ENCODE assay signal across 33 cellular contexts in the genomic region with DNA sequence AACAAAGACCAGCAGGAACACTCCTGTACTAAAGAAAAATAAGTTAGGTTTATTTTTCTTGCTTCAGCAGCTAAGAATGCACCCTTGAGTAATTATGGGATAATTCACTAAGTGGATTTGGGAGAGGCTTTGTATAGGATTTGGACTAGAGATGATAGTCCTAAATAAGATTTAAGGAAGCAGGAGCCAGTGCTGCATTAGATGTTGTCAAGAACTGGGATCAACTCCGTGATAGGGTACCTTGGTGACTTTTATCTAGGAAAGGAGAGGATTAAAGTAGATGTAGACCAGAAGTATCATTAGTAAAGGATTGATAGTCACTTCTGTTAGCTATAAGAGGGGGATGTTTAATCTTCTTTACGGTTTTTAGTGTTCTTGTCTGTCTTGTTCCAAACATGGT. TPM values are rescaled to one million over a fixed set of nuclear protein-coding genes. Genes with fewer than 3 reads are reported as not detected.
DNase-seq lines count a peak whose midpoint lies in the region; ATAC-seq, FAIRE-seq and TF ChIP-seq lines count a peak whose summit lies in the region.
"Had no signal": no experiment of that assay in that cellular context is flagged by ENCODE, and none has a peak within 500 bp of the region (broad histone marks: within the 10 kb centered on the region; RNA-seq: fewer than 3 reads in every experiment).

No MANE protein-coding gene starts in this region.

- H3K36me3 Mint-ChIP-seq in neural progenitor cell (no peaks in the 10 kb centered on the region), WTC11 (no peaks in the 10 kb centered on the region)
- H3K36me3 Mint-ChIP-seq: CD4-positive, alpha-beta memory T cell; CD4-positive, CD25-positive, alpha-beta regulatory T cell; CD8-positive, alpha-beta memory T cell had no signal

- H3K27ac Mint-ChIP-seq in neural progenitor cell: no peak overlapping the region
- no peak overlapping the region for H3K27ac Mint-ChIP-seq in WTC11
- H3K27ac Mint-ChIP-seq: CD14-positive monocyte; CD4-positive, alpha-beta memory T cell; CD4-positive, CD25-positive, alpha-beta regulatory T cell had no signal

- peak; percentile 96 for FAIRE-seq in D721Med (lab: Jason Lieb, UNC)
- FAIRE-seq: A549, GM12878, GM12892, GM18507, GM19239 had no signal

- H3K4me1 ChIP-seq in A673 (ENCODE audit: insufficient read depth, low read length, poor library complexity, severe bottlenecking): peaks cover 68% of the 10 kb centered on the region
- H3K4me1 ChIP-seq in neural progenitor cell: peaks cover 34% of the 10 kb centered on the region
- H3K4me1 ChIP-seq: BLaER1 had no signal

- H3K9me3 Mint-ChIP-seq in neural progenitor cell (no peaks in the 10 kb centered on the region), WTC11 (no peaks in the 10 kb centered on the region)
- H3K9me3 Mint-ChIP-seq: CD4-positive, CD25-positive, alpha-beta regulatory T cell had no signal

- no peak overlapping the region for H3K4me3 Mint-ChIP-seq in neural progenitor cell
- no peak overlapping the region for H3K4me3 Mint-ChIP-seq in WTC11
- H3K4me3 Mint-ChIP-seq: CD14-positive monocyte; CD4-positive, alpha-beta memory T cell; CD4-positive, CD25-positive, alpha-beta regulatory T cell; CD8-positive, alpha-beta memory T cell had no signal

- H3K4me2 ChIP-seq in neural progenitor cell: peak overlapping the region; percentile 5
- H3K4me2 ChIP-seq: A549, BLaER1 had no signal

- DNase-seq in A673 (ENCODE audit: low spot score) (peak; percentile 54), D721Med (ENCODE audit: insufficient read length, low spot score) (peak; percentile 48), NCI-H82 treated with DMSO at 0.1 percent for 48 hours (lab: John Stamatoyannopoulos, UW; ENCODE audit: unreplicated experiment) (peak; percentile 100), neural progenitor cell (ENCODE audit: low spot score) (peak; percentile 21), WTC11 (ENCODE audit: low spot score) (no peak)
- no peak for DNase-seq in stimulated activated CD4-positive, alpha-beta T cell treated with anti-CD3 and anti-CD28 coated beads, Interleukin-4, amount 100 ng/mL, for 24 hours
- DNase-seq: ACHN; BE2C; C1 segment of cervical spinal cord; CD4-positive, alpha-beta memory T cell; CD4-positive, CD25-positive, alpha-beta regulatory T cell; CD8-positive, alpha-beta memory T cell; COR-L47; DMS 273 treated with DMSO at 0.1 percent for 48 hours; DMS153; DMS53; DMS79; DND-41; EL; GDM1 had no signal

- peaks cover 7% of the 10 kb centered on the region for H3K27me3 Mint-ChIP-seq in neural progenitor cell (ENCODE audit: insufficient read depth, low read depth)
- peaks cover 30% of the 10 kb centered on the region for H3K27me3 Mint-ChIP-seq in WTC11 (ENCODE audit: low read depth)

- H3K27me3 ChIP-seq in A673 (replicated peaks; ENCODE audit: insufficient read depth, low read depth, low read length, poor library complexity) (no peaks in the 10 kb centered on the region), neural progenitor cell (no peaks in the 10 kb centered on the region)
- H3K27me3 ChIP-seq: BLaER1 had no signal

- ATAC-seq in GM18858 (IDR thresholded peaks at IDR 0.05; ENCODE audit: unreplicated experiment) (no peak), WTC11 (no peak), GM21447 (IDR thresholded peaks at IDR 0.05; ENCODE audit: unreplicated experiment) (no peak)
- ATAC-seq: A549, GM12878 had no signal

- H3K9me3 ChIP-seq in A673 (ENCODE audit: low read depth, low read length, poor library complexity, severe bottlenecking): no peaks in the 10 kb centered on the region
- H3K9me3 ChIP-seq in neural progenitor cell (ENCODE audit: low read depth): no peaks in the 10 kb centered on the region
- H3K9me3 ChIP-seq: A549, BE2C had no signal

- H3K27ac ChIP-seq in A673 (ENCODE audit: low read depth, low read length, poor library complexity, severe bottlenecking) (peak overlapping the region; percentile 34), neural progenitor cell (no peak overlapping the region)
- H3K27ac ChIP-seq: 22Rv1, BLaER1 had no signal

- H4K20me1 ChIP-seq in neural progenitor cell (ENCODE audit: low read depth): no peaks in the 10 kb centered on the region
- H4K20me1 ChIP-seq: BLaER1 had no signal

- H3K36me3 ChIP-seq in A673 (ENCODE audit: insufficient read depth, low read length, poor library complexity, severe bottlenecking) (no peaks in the 10 kb centered on the region), neural progenitor cell (no peaks in the 10 kb centered on the region)
- H3K36me3 ChIP-seq: BE2C, BLaER1 had no signal

- peaks cover 18% of the 10 kb centered on the region for H3K4me1 Mint-ChIP-seq in neural progenitor cell
- peaks cover 22% of the 10 kb centered on the region for H3K4me1 Mint-ChIP-seq in WTC11

- H2AFZ ChIP-seq in neural progenitor cell (replicated peaks): no peak overlapping the region

- peaks cover 27% of the 10 kb centered on the region for H3F3A ChIP-seq in neural progenitor cell (ENCODE audit: low read depth)

- intact Hi-C loops in A673 (cut with micrococcal nuclease; ENCODE audit: unreplicated experiment): no loop called here

- CTCF ChIA-PET in A673 (lab: Charles Lee) (interaction anchor here (0.6 to 0.7 kb wide), 2 partner anchors 10 to 123 kb away, joined by 3 read pairs; no protein-coding TSS in a partner anchor), WTC11 (lab: Charles Lee) (no interaction called here)

- H3K9ac ChIP-seq in neural progenitor cell: no peak overlapping the region
- H3K9ac ChIP-seq: BLaER1 had no signal

- no TSS peak for BruUV-seq in A673 (replicated peaks; lab: Mats Ljungman, UMichigan)

- H3K79me2 ChIP-seq in neural progenitor cell (ENCODE audit: low read depth): peaks cover 5% of the 10 kb centered on the region

- no peak overlapping the region for H3K4me3 ChIP-seq in A673 (ENCODE audit: low read depth, low read length, poor library complexity, severe bottlenecking)
- H3K4me3 ChIP-seq in neural progenitor cell: no peak overlapping the region
- H3K4me3 ChIP-seq: A549, BLaER1, GM12878 had no signal

- POLR2A ChIA-PET in A673 (lab: Charles Lee; ENCODE audit: low non-redundant PET) (no interaction called here), WTC11 (lab: Charles Lee) (no interaction called here)

- TF ChIP-seq CTCF in A673 (conservative IDR thresholded peaks at IDR 0.05; ENCODE audit: low read depth, low read length) (no peak), D721Med (IDR thresholded peaks at IDR 0.05; ENCODE audit: insufficient read depth, missing control alignments) (no peak), neural progenitor cell (IDR thresholded peaks at IDR 0.05) (no peak), WTC11 (IDR thresholded peaks at IDR 0.05) (no peak)

TF ChIP-seq in WTC11, 78 proteins besides CTCF, POLR2A, EP300 and RAD21:
- no peak for TF ChIP-seq CREB1 (CRISPR knock-in tag; IDR thresholded peaks at IDR 0.05)
- TF ChIP-seq ZNF416 (CRISPR knock-in tag; IDR thresholded peaks at IDR 0.05): no peak
- no peak for TF ChIP-seq NFE2L1 (CRISPR knock-in tag; IDR thresholded peaks at IDR 0.05)
- TF ChIP-seq, protein P1, sequence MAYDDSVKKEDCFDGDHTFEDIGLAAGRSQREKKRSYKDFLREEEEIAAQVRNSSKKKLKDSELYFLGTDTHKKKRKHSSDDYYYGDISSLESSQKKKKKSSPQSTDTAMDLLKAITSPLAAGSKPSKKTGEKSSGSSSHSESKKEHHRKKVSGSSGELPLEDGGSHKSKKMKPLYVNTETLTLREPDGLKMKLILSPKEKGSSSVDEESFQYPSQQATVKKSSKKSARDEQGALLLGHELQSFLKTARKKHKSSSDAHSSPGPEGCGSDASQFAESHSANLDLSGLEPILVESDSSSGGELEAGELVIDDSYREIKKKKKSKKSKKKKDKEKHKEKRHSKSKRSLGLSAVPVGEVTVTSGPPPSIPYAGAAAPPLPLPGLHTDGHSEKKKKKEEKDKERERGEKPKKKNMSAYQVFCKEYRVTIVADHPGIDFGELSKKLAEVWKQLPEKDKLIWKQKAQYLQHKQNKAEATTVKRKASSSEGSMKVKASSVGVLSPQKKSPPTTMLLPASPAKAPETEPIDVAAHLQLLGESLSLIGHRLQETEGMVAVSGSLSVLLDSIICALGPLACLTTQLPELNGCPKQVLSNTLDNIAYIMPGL (CRISPR knock-in tag; IDR thresholded peaks at IDR 0.05): no peak
- no peak for TF ChIP-seq MXD4 (CRISPR knock-in tag; IDR thresholded peaks at IDR 0.05; ENCODE audit: borderline replicate concordance)

RNA-seq across cellular contexts. Expression of a gene that starts 4.1 kb away (rescaled TPM):
- total RNA-seq in A673 (2021) (9.7 and 11.7 TPM in 2 replicates), neural progenitor cell (ENCODE audit: low replicate concordance) (87.2 and 97.2 TPM in 2 replicates), WTC11 (2021) (6.5 to 14.4 TPM (median 8.2 TPM) in 3 replicates)
- total RNA-seq: CD4-positive, alpha-beta memory T cell; CD4-positive, CD25-positive, alpha-beta regulatory T cell; CD8-positive, alpha-beta memory T cell; GM12878 had no signal

RNA-seq across cellular contexts. Expression of a gene that starts 46.6 kb away (rescaled TPM):
- total RNA-seq in A673 (2021) (not detected in 2 replicates), neural progenitor cell (ENCODE audit: low replicate concordance) (not detected in 2 replicates), WTC11 (2021) (not detected in 3 replicates)
- total RNA-seq: A172; CD4-positive, alpha-beta memory T cell; CD4-positive, CD25-positive, alpha-beta regulatory T cell; CD8-positive, alpha-beta memory T cell; Daoy; G401; GM12878 had no signal

Comparison
In these comparisons a context has a peak if more than half of its experiments do, and no peak if none do; other contexts are left out.
1. DNase-seq: peak in A673 (single experiment), D721Med (single experiment), NCI-H82 treated with DMSO at 0.1 percent for 48 hours (single experiment) and neural progenitor cell (single experiment); none in WTC11 (single experiment) and stimulated activated CD4-positive, alpha-beta T cell treated with anti-CD3 and anti-CD28 coated beads, Interleukin-4, amount 100 ng/mL, for 24 hours (single experiment).